Comparison of ENCODE assay signal across 16 cellular contexts in genomic region chr17:63943745-63944144, GRCh38. TPM values are rescaled to one million over a fixed set of nuclear protein-coding genes. Genes with fewer than 3 reads are reported as not detected.
DNase-seq lines count a peak whose midpoint lies in the region; ATAC-seq and TF ChIP-seq lines count a peak whose summit lies in the region.
"Had no signal": no experiment of that assay in that cellular context is flagged by ENCODE, and none has a peak within 500 bp of the region (broad histone marks: within the 10 kb centered on the region; RNA-seq: fewer than 3 reads in every experiment).

No MANE protein-coding gene starts in this region.

- H4K20me1 ChIP-seq in mammary epithelial cell (ENCODE audit: insufficient read depth, low read length) = no peaks in the 10 kb centered on the region

- DNase-seq in MCF 10A (ENCODE audit: unreplicated experiment) = no peak
- DNase-seq in mammary epithelial cell = no peak
- DNase-seq in brain microvascular endothelial cell = no peak
- no peak for DNase-seq in stimulated activated naive B cell treated with anti-CD40 and anti-IgM and Interleukin-4, amounts not matched to agents 10 μg/mL and 1 μg/mL and 100 μg/mL, for 72 hours
- DNase-seq in GDM1 (lab: John Stamatoyannopoulos, UW) = no peak
- no peak for DNase-seq in osteocyte (ENCODE audit: extremely low spot score, unreplicated experiment)
- DNase-seq: Calu3, erythroblast, left ventricle myocardium superior, natural killer cell, NCI-H2107, retina had no signal

- intact Hi-C loops in MCF 10A (cut with micrococcal nuclease) = no loop called here
- intact Hi-C loops in mammary epithelial cell (cut with micrococcal nuclease) = no loop called here

- TF ChIP-seq CTCF in MCF 10A (IDR thresholded peaks at IDR 0.05; ENCODE audit: unreplicated experiment) = peak; percentile 10
- TF ChIP-seq CTCF in mammary epithelial cell (conservative IDR thresholded peaks at IDR 0.05 in 1 of 2, IDR thresholded peaks at IDR 0.05 in 1 of 2; ENCODE audit: extremely low read depth in 1 of 2, insufficient read depth in 1 of 2, low read depth in 1 of 2, low read length in 2 of 2) = no peak
- peak; percentile 37 for TF ChIP-seq CTCF in brain microvascular endothelial cell (IDR thresholded peaks at IDR 0.05; ENCODE audit: low read depth, low read length, missing control alignments)
- no peak for TF ChIP-seq CTCF in osteocyte (IDR thresholded peaks at IDR 0.05)

- no peak overlapping the region for H3K9ac ChIP-seq in mammary epithelial cell (ENCODE audit: insufficient read depth, low read length)

- no peak overlapping the region for H2AFZ ChIP-seq in mammary epithelial cell (ENCODE audit: low read depth, low read length)

- no peaks in the 10 kb centered on the region for H3K4me1 ChIP-seq in mammary epithelial cell (ENCODE audit: insufficient read depth, low read length)
- H3K4me1 ChIP-seq: tibial nerve had no signal

- dilution Hi-C loops in mammary epithelial cell (cut with HindIII; ENCODE audit: low sequenced_read_pairs) = no loop called here

- H3K27ac Mint-ChIP-seq in MCF 10A (ENCODE audit: low read depth, unreplicated experiment) = no peak overlapping the region
- H3K27ac Mint-ChIP-seq in stimulated activated naive B cell treated with anti-CD40 and anti-IgM and Interleukin-4, amounts not matched to agents 10 μg/mL and 1 μg/mL and 100 μg/mL, for 72 hours = peak overlapping the region; percentile 79
- no peak overlapping the region for H3K27ac Mint-ChIP-seq in osteocyte (ENCODE audit: unreplicated experiment)
- H3K27ac Mint-ChIP-seq: natural killer cell had no signal

- H3K27me3 ChIP-seq in mammary epithelial cell (ENCODE audit: insufficient read depth, low read length) (no peaks in the 10 kb centered on the region), brain microvascular endothelial cell (replicated peaks) (no peaks in the 10 kb centered on the region)
- H3K27me3 ChIP-seq: SJSA1 had no signal

- H3K27ac ChIP-seq in mammary epithelial cell (ENCODE audit: insufficient read depth, low read depth, low read length) (no peak overlapping the region), brain microvascular endothelial cell (no peak overlapping the region)
- H3K27ac ChIP-seq: SJSA1, tibial nerve had no signal

- ATAC-seq in stimulated activated naive B cell treated with anti-CD40 and anti-IgM and Interleukin-4, amounts not matched to agents 10 μg/mL and 1 μg/mL and 100 μg/mL, for 72 hours (replicated peaks) = no peak
- ATAC-seq: left ventricle myocardium superior, natural killer cell had no signal

- H3K36me3 Mint-ChIP-seq in MCF 10A (ENCODE audit: insufficient read depth, unreplicated experiment) (no peaks in the 10 kb centered on the region), osteocyte (ENCODE audit: unreplicated experiment) (no peaks in the 10 kb centered on the region)
- peaks cover 13 to 17% of the 10 kb centered on the region in 2 donors for H3K36me3 Mint-ChIP-seq in stimulated activated naive B cell treated with anti-CD40 and anti-IgM and Interleukin-4, amounts not matched to agents 10 μg/mL and 1 μg/mL and 100 μg/mL, for 72 hours
- H3K36me3 Mint-ChIP-seq: natural killer cell had no signal

- H3K4me1 Mint-ChIP-seq in MCF 10A (ENCODE audit: insufficient read depth, unreplicated experiment) = no peaks in the 10 kb centered on the region
- H3K4me1 Mint-ChIP-seq in stimulated activated naive B cell treated with anti-CD40 and anti-IgM and Interleukin-4, amounts not matched to agents 10 μg/mL and 1 μg/mL and 100 μg/mL, for 72 hours = peaks cover 50 to 89% of the 10 kb centered on the region in 2 donors
- H3K4me1 Mint-ChIP-seq in osteocyte (ENCODE audit: unreplicated experiment) = no peaks in the 10 kb centered on the region

- H3K79me2 ChIP-seq in mammary epithelial cell (ENCODE audit: insufficient read depth, low read length) = no peaks in the 10 kb centered on the region

- 82% methylated on average over 8 of the region's 9 CpGs for WGBS in mammary epithelial cell (ENCODE audit: low coverage, missing lambda C conversion rate)

- H3K9me3 Mint-ChIP-seq in MCF 10A (ENCODE audit: unreplicated experiment) = no peaks in the 10 kb centered on the region
- H3K9me3 Mint-ChIP-seq in stimulated activated naive B cell treated with anti-CD40 and anti-IgM and Interleukin-4, amounts not matched to agents 10 μg/mL and 1 μg/mL and 100 μg/mL, for 72 hours = peaks cover 0 to 5% of the 10 kb centered on the region in 2 donors
- no peaks in the 10 kb centered on the region for H3K9me3 Mint-ChIP-seq in osteocyte (ENCODE audit: unreplicated experiment)
- H3K9me3 Mint-ChIP-seq: natural killer cell had no signal

- CTCF ChIA-PET in MCF 10A (lab: Yijun Ruan, JAX) (interaction anchor here (0.7 to 1.8 kb wide), 3 partner anchors 32 to 241 kb away, joined by 3 to 4 read pairs (median 3); no protein-coding TSS in a partner anchor), mammary epithelial cell (lab: Charles Lee; ENCODE audit: low non-redundant PET) (no interaction called here)

- H3K4me3 ChIP-seq in mammary epithelial cell (replicated peaks in 1 of 3; ENCODE audit: insufficient read depth in 1 of 3, low read depth in 2 of 3, low read length in 3 of 3) (no peak overlapping the region), brain microvascular endothelial cell (ENCODE audit: low read depth, low read length) (no peak overlapping the region)
- H3K4me3 ChIP-seq: SJSA1, tibial nerve had no signal

- in situ Hi-C loops in mammary epithelial cell (cut with MboI; ENCODE audit: low sequenced_read_pairs in 2 of 2) (no loop called here), brain microvascular endothelial cell (cut with HindIII; ENCODE audit: low pct_ligation_motif_present, low sequenced_read_pairs) (no loop called here)

- H3K27me3 Mint-ChIP-seq in MCF 10A (ENCODE audit: insufficient read depth, unreplicated experiment) (no peaks in the 10 kb centered on the region), osteocyte (ENCODE audit: unreplicated experiment) (no peaks in the 10 kb centered on the region)
- no peaks in the 10 kb centered on the region for H3K27me3 Mint-ChIP-seq in stimulated activated naive B cell treated with anti-CD40 and anti-IgM and Interleukin-4, amounts not matched to agents 10 μg/mL and 1 μg/mL and 100 μg/mL, for 72 hours

- H3K4me3 Mint-ChIP-seq in MCF 10A (ENCODE audit: unreplicated experiment) = no peak overlapping the region
- H3K4me3 Mint-ChIP-seq in stimulated activated naive B cell treated with anti-CD40 and anti-IgM and Interleukin-4, amounts not matched to agents 10 μg/mL and 1 μg/mL and 100 μg/mL, for 72 hours = peak overlapping the region in 1 of 2 donors; percentile 46
- H3K4me3 Mint-ChIP-seq in osteocyte (ENCODE audit: unreplicated experiment) = no peak overlapping the region
- H3K4me3 Mint-ChIP-seq: natural killer cell had no signal

- no peak overlapping the region for H3K4me2 ChIP-seq in mammary epithelial cell (ENCODE audit: insufficient read depth, low read depth, low read length)

- no TSS peak for BruUV-seq in MCF 10A (replicated peaks; lab: Mats Ljungman, UMichigan)
- BruUV-seq in mammary epithelial cell (replicated peaks; lab: Mats Ljungman, UMichigan) = no TSS peak

- POLR2A ChIA-PET in MCF 10A (lab: Yijun Ruan, JAX) = no interaction called here

- no peaks in the 10 kb centered on the region for H3K36me3 ChIP-seq in mammary epithelial cell (ENCODE audit: insufficient read depth, low read length)
- H3K36me3 ChIP-seq in brain microvascular endothelial cell (replicated peaks) = no peaks in the 10 kb centered on the region
- H3K36me3 ChIP-seq: SJSA1, tibial nerve had no signal

- no peaks in the 10 kb centered on the region for H3K9me3 ChIP-seq in mammary epithelial cell (replicated peaks; ENCODE audit: insufficient read depth, low read length)
- H3K9me3 ChIP-seq: SJSA1, tibial nerve had no signal

RNA-seq across cellular contexts. Expression of gene CD79B, which starts 11.6 kb away (rescaled TPM):
- total RNA-seq in MCF 10A (2022) (not detected in 2 replicates), mammary epithelial cell (under 1 TPM; 0.17 to 0.26 TPM), osteocyte (not detected in 2 replicates)
- polyA plus RNA-seq in mammary epithelial cell = 0.73 TPM
- not detected for polyA minus RNA-seq in mammary epithelial cell
- total RNA-seq: Calu3, SJSA1 had no signal

RNA-seq across cellular contexts. Expression of gene GH1, which starts 25.1 kb away (rescaled TPM):
- total RNA-seq in MCF 10A (2022) (not detected in 2 replicates), mammary epithelial cell (not detected), osteocyte (not detected in 2 replicates)
- polyA plus RNA-seq in mammary epithelial cell = not detected
- polyA minus RNA-seq in mammary epithelial cell = not detected
- total RNA-seq: A673, Calu3, HT1080, left ventricle myocardium superior, natural killer cell, SJSA1, tibial nerve had no signal

RNA-seq across cellular contexts. Expression of gene SCN4A, which starts 29.0 kb away (rescaled TPM):
- 0.05 TPM in 1 of 2 replicates, not detected in the other for total RNA-seq in MCF 10A (2022)
- not detected for total RNA-seq in mammary epithelial cell
- polyA plus RNA-seq in mammary epithelial cell = 0.01 TPM
- polyA minus RNA-seq in mammary epithelial cell = not detected
- not detected in 2 replicates for total RNA-seq in osteocyte
- total RNA-seq: Calu3, HT1080, SJSA1 had no signal

RNA-seq across cellular contexts. Expression of gene CSHL1, which starts 32.7 kb away (rescaled TPM):
- total RNA-seq in MCF 10A (2022) (not detected in 2 replicates), mammary epithelial cell (not detected), osteocyte (not detected in 2 replicates)
- polyA plus RNA-seq in mammary epithelial cell = not detected
- not detected for polyA minus RNA-seq in mammary epithelial cell
- total RNA-seq: A673, Calu3, HT1080, left ventricle myocardium superior, natural killer cell, SJSA1, tibial nerve had no signal

RNA-seq across cellular contexts. Expression of gene CSH1, which starts 47.4 kb away (rescaled TPM):
- total RNA-seq in MCF 10A (2022) (not detected in 2 replicates), mammary epithelial cell (not detected), osteocyte (not detected in 2 replicates)
- polyA plus RNA-seq in mammary epithelial cell = not detected
- polyA minus RNA-seq in mammary epithelial cell = not detected
- total RNA-seq: A673, Calu3, HT1080, left ventricle myocardium superior, natural killer cell, SJSA1, tibial nerve had no signal

Comparison
In these comparisons a context has a peak if more than half of its experiments do, and no peak if none do; other contexts are left out.
1. CTCF ChIP-seq: peak in MCF 10A (single experiment) and brain microvascular endothelial cell (single experiment); none in mammary epithelial cell (0 of 2) and osteocyte (single experiment).